29 cellular contexts compared by ENCODE assay signal in genomic region chr2:132760971-132761370, GRCh38.
"Had no signal": no experiment of that assay in that cellular context is flagged by ENCODE, and none has a peak within 500 bp of the region (broad histone marks: within the 10 kb centered on the region; RNA-seq: fewer than 3 reads in every experiment).

No MANE protein-coding gene starts in this region.

- ATAC-seq: left ventricle myocardium superior; mucosa of descending colon; natural killer cell treated with Interleukin-12 subunit alpha and Interleukin-12 subunit beta and Interleukin-15 and Interleukin-18, amount 100 ng/mL, for 72 hours; right lobe of liver; stimulated activated naive CD8-positive, alpha-beta T cell treated with anti-CD3 and anti-CD28 coated beads, Interleukin-15, amount 100 ng/mL, for 72 hours; upper lobe of right lung had no signal

- H3K79me2 ChIP-seq: parathyroid adenoma had no signal

- H3K27me3 Mint-ChIP-seq: naive B cell; natural killer cell treated with Interleukin-12 subunit alpha and Interleukin-12 subunit beta and Interleukin-15 and Interleukin-18, amount 100 ng/mL, for 72 hours; stimulated activated naive CD8-positive, alpha-beta T cell treated with anti-CD3 and anti-CD28 coated beads, Interleukin-15, amount 100 ng/mL, for 72 hours had no signal

- FAIRE-seq: frontal cortex had no signal

- H3K27ac Mint-ChIP-seq: memory B cell; mesothelial cell of epicardium; naive B cell; natural killer cell treated with Interleukin-12 subunit alpha and Interleukin-12 subunit beta and Interleukin-15 and Interleukin-18, amount 100 ng/mL, for 72 hours; progenitor cell of endocrine pancreas; stimulated activated naive CD8-positive, alpha-beta T cell treated with anti-CD3 and anti-CD28 coated beads, Interleukin-15, amount 100 ng/mL, for 72 hours had no signal

- H3K4me3 Mint-ChIP-seq: immature natural killer cell; memory B cell; mesothelial cell of epicardium; naive B cell; natural killer cell treated with Interleukin-12 subunit alpha and Interleukin-12 subunit beta and Interleukin-15 and Interleukin-18, amount 100 ng/mL, for 72 hours; neural crest cell; stimulated activated naive CD8-positive, alpha-beta T cell treated with anti-CD3 and anti-CD28 coated beads, Interleukin-15, amount 100 ng/mL, for 72 hours had no signal

- H3K27me3 ChIP-seq: right lobe of liver, suprapubic skin, transverse colon, upper lobe of right lung, uterus had no signal

- H3K9me3 ChIP-seq: mucosa of descending colon, transverse colon, upper lobe of right lung, uterus had no signal

- H3K27ac ChIP-seq: coronary artery, parathyroid adenoma, right lobe of liver, suprapubic skin, transverse colon, upper lobe of right lung, uterus had no signal

- H3K4me1 ChIP-seq: parathyroid adenoma, right lobe of liver, transverse colon, upper lobe of right lung, uterus had no signal

- H3K9ac ChIP-seq: parathyroid adenoma had no signal

- H2AFZ ChIP-seq: parathyroid adenoma had no signal

- H3K4me3 ChIP-seq: coronary artery, lung, mucosa of descending colon, right lobe of liver, smooth muscle cell, suprapubic skin, transverse colon, upper lobe of right lung, uterus had no signal

- H3K36me3 Mint-ChIP-seq: immature natural killer cell; memory B cell; mesothelial cell of epicardium; naive B cell; natural killer cell treated with Interleukin-12 subunit alpha and Interleukin-12 subunit beta and Interleukin-15 and Interleukin-18, amount 100 ng/mL, for 72 hours had no signal

- DNase-seq: dermis blood vessel endothelial cell; hypothalamus; immature natural killer cell; islet precursor cell; kidney glomerular epithelial cell; left ventricle myocardium superior; mucosa of descending colon; naive B cell; right lobe of liver; stimulated activated CD4-positive, alpha-beta T cell treated with anti-CD3 and anti-CD28 coated beads, Interleukin-12 subunit alpha, Interleukin-12 subunit beta, amount 100 ng/mL, for 4 hours; stimulated activated CD4-positive, alpha-beta T cell treated with anti-CD3 and anti-CD28 coated beads, Interleukin-1b, Interleukin-23, amount 100 ng/mL, for 48 hours; stimulated activated CD4-positive, alpha-beta T cell treated with anti-CD3 and anti-CD28 coated beads, Interleukin-4, amount 100 ng/mL, for 1 hour; stimulated activated CD8-positive, alpha-beta memory T cell treated with anti-CD3 and anti-CD28 coated beads, Interleukin-4, amount 100 ng/mL, for 48 hours; stimulated activated naive CD4-positive, alpha-beta T cell; stimulated activated naive CD8-positive, alpha-beta T cell treated with anti-CD3 and anti-CD28 coated beads, Interleukin-15, amount 100 ng/mL, for 72 hours; transverse colon; upper lobe of right lung; uterus had no signal

- H3K36me3 ChIP-seq: right lobe of liver, suprapubic skin, transverse colon, upper lobe of right lung, uterus had no signal

- H3K4me1 Mint-ChIP-seq: immature natural killer cell; memory B cell; mesothelial cell of epicardium; naive B cell; neural crest cell; stimulated activated naive CD8-positive, alpha-beta T cell treated with anti-CD3 and anti-CD28 coated beads, Interleukin-15, amount 100 ng/mL, for 72 hours had no signal

- H3K9me3 Mint-ChIP-seq: mesothelial cell of epicardium, neural crest cell had no signal

- H3K4me2 ChIP-seq: smooth muscle cell had no signal
